ENCODE assay signal across 13 cellular contexts in genomic region chr10:69220041-69220451, GRCh38. TPM values are rescaled to one million over a fixed set of nuclear protein-coding genes. Genes with fewer than 3 reads are reported as not detected.
DNase-seq lines count a peak whose midpoint lies in the region; ATAC-seq and TF ChIP-seq lines count a peak whose summit lies in the region.
"Had no signal": no experiment of that assay in that cellular context is flagged by ENCODE, and none has a peak within 500 bp of the region (broad histone marks: within the 10 kb centered on the region; RNA-seq: fewer than 3 reads in every experiment).

Gene HKDC1, plus strand, starts transcription at chr10:69220332. Its CDS starts 104 bp downstream, at chr10:69220436.

- TF ChIP-seq CTCF in body of pancreas (IDR thresholded peaks at IDR 0.05) (no peak), lower lobe of right lung (IDR thresholded peaks at IDR 0.05) (no peak), transverse colon (IDR thresholded peaks at IDR 0.05) (no peak), testis (IDR thresholded peaks at IDR 0.05) (no peak)

- no peaks in the 10 kb centered on the region for H3K27me3 Mint-ChIP-seq in T-helper 2 cell treated with Interferon-gamma antibody and Interleukin-4, amounts not matched to agents 5 μg/mL and 100 μg/mL, for 36 hours (ENCODE audit: low read depth)

- ATAC-seq in body of pancreas (peak; percentile 74), lower lobe of right lung (peak; percentile 57 to 61), HG02610 (IDR thresholded peaks at IDR 0.05; ENCODE audit: unreplicated experiment) (no peak)
- ATAC-seq: Panc1 had no signal

- in situ Hi-C loops in transverse colon (cut with MboI; ENCODE audit: low pct_ligation_motif_present in 1 of 4, low pct_unique_long_range_greater_than_20kb in 1 of 4, low sequenced_read_pairs in 3 of 4) = no loop called here

- H3K27ac Mint-ChIP-seq in T-helper 2 cell treated with Interferon-gamma antibody and Interleukin-4, amounts not matched to agents 5 μg/mL and 100 μg/mL, for 36 hours = peak within 1 kb of the TSS; percentile 74
- H3K27ac Mint-ChIP-seq: activated naive CD4-positive, alpha-beta T cell treated with anti-CD3 and anti-CD28 coated beads for 36 hours had no signal

- H3K4me3 ChIP-seq in body of pancreas (peak within 1 kb of the TSS in 1 of 2 donors; percentile 5), lower lobe of right lung (no peak within 1 kb of the TSS), transverse colon (no peak within 1 kb of the TSS), testis (no peak within 1 kb of the TSS)

- H3K4me3 Mint-ChIP-seq in T-helper 2 cell treated with Interferon-gamma antibody and Interleukin-4, amounts not matched to agents 5 μg/mL and 100 μg/mL, for 36 hours = no peak within 1 kb of the TSS
- H3K4me3 Mint-ChIP-seq: activated naive CD4-positive, alpha-beta T cell treated with anti-CD3 and anti-CD28 coated beads for 36 hours had no signal

- H3K27me3 ChIP-seq in body of pancreas (no peaks in the 10 kb centered on the region), lower lobe of right lung (ENCODE audit: low read depth) (no peaks in the 10 kb centered on the region), transverse colon (no peaks in the 10 kb centered on the region), testis (no peaks in the 10 kb centered on the region)

- no peaks in the 10 kb centered on the region for H3K36me3 ChIP-seq in body of pancreas (replicated peaks in 1 of 2; ENCODE audit: insufficient read depth in 1 of 2, low read depth in 2 of 2)
- H3K36me3 ChIP-seq in lower lobe of right lung = no peaks in the 10 kb centered on the region
- no peaks in the 10 kb centered on the region for H3K36me3 ChIP-seq in transverse colon
- H3K36me3 ChIP-seq in testis (ENCODE audit: low read depth, missing control alignments) = no peaks in the 10 kb centered on the region

- DNase-seq in T-helper 2 cell treated with Interferon-gamma antibody and Interleukin-4, amounts not matched to agents 5 μg/mL and 100 μg/mL, for 36 hours (ENCODE audit: low spot score) = no peak
- DNase-seq in T-helper 2 cell (no peak), body of pancreas (peak; percentile 60 to 75 (median 70)), lower lobe of right lung (no peak), transverse colon (no peak), testis (no peak), 8988T (no peak)
- DNase-seq: activated CD8-positive, alpha-beta memory T cell treated with anti-CD3 and anti-CD28 coated beads for 24 hours; activated naive CD4-positive, alpha-beta T cell treated with anti-CD3 and anti-CD28 coated beads for 36 hours; NCI-H1092 had no signal

- H3K36me3 Mint-ChIP-seq in T-helper 2 cell treated with Interferon-gamma antibody and Interleukin-4, amounts not matched to agents 5 μg/mL and 100 μg/mL, for 36 hours (ENCODE audit: low read depth) = no peaks in the 10 kb centered on the region

- TF ChIP-seq POLR2A in body of pancreas (IDR thresholded peaks at IDR 0.05) (peak; percentile 55 to 93 (median 89)), transverse colon (IDR thresholded peaks at IDR 0.05) (no peak), testis (IDR thresholded peaks at IDR 0.05) (no peak)

- TF ChIP-seq EP300 in transverse colon (IDR thresholded peaks at IDR 0.05; ENCODE audit: low read depth) = no peak

- H3K27ac ChIP-seq in body of pancreas = peak within 1 kb of the TSS; percentile 39 to 92 (median 64)
- H3K27ac ChIP-seq in lower lobe of right lung = peak within 1 kb of the TSS; percentile 31
- H3K27ac ChIP-seq in transverse colon = no peak within 1 kb of the TSS
- no peak within 1 kb of the TSS for H3K27ac ChIP-seq in testis

- peaks cover 49% of the 10 kb centered on the region for H3K4me1 Mint-ChIP-seq in T-helper 2 cell treated with Interferon-gamma antibody and Interleukin-4, amounts not matched to agents 5 μg/mL and 100 μg/mL, for 36 hours (ENCODE audit: low read depth)

- 27 to 33% methylated on average over 8 of the region's 8 CpGs for WGBS in body of pancreas, 2 donors
- 76 to 100% methylated on average over 1 to 8 of the region's 8 CpGs for WGBS in transverse colon (ENCODE audit: low coverage in 1 of 2), 2 donors
- 75 to 78% methylated on average over 8 of the region's 8 CpGs for WGBS in testis, 2 donors

- H3K9me3 ChIP-seq in body of pancreas (no peaks in the 10 kb centered on the region), lower lobe of right lung (no peaks in the 10 kb centered on the region), transverse colon (no peaks in the 10 kb centered on the region), testis (no peaks in the 10 kb centered on the region)

- no peaks in the 10 kb centered on the region for H3K9me3 Mint-ChIP-seq in T-helper 2 cell treated with Interferon-gamma antibody and Interleukin-4, amounts not matched to agents 5 μg/mL and 100 μg/mL, for 36 hours
- H3K9me3 Mint-ChIP-seq: activated naive CD4-positive, alpha-beta T cell treated with anti-CD3 and anti-CD28 coated beads for 36 hours had no signal

- intact Hi-C loops in body of pancreas (cut with DNase I) (no loop called here), lower lobe of right lung (cut with DNase I) (no loop called here), transverse colon (cut with DNase I; ENCODE audit: low total_unique reads) (no loop called here), testis (cut with DNase I; ENCODE audit: low total_unique reads) (no loop called here)

- peaks cover 11% of the 10 kb centered on the region for H3K4me1 ChIP-seq in body of pancreas
- peaks cover 30% of the 10 kb centered on the region for H3K4me1 ChIP-seq in lower lobe of right lung
- H3K4me1 ChIP-seq in transverse colon = peaks cover 16 to 37% (median 25%) of the 10 kb centered on the region in 4 donors
- H3K4me1 ChIP-seq in testis = peaks cover 10% of the 10 kb centered on the region

RNA-seq across cellular contexts. Expression of gene HKDC1, which starts in this region (rescaled TPM):
- 10 to 100 TPM in 1 of 2 donors, 1 to 10 TPM in 1; 6.7 to 13.5 TPM for total RNA-seq in body of pancreas
- total RNA-seq in lower lobe of right lung = 5.9 TPM
- total RNA-seq in transverse colon = 10 to 100 TPM in 3 of 4 donors, not detected in 1; 26.8 to 39.6 (median 28.0) TPM
- total RNA-seq in testis = 1 to 10 TPM; 1.9 to 5.4 TPM
- 4.4 TPM for polyA plus RNA-seq in testis (ENCODE audit: insufficient read depth, low read depth, low replicate concordance)
- total RNA-seq: endothelial cell of umbilical vein had no signal
- polyA plus RNA-seq: endothelial cell of umbilical vein had no signal

Comparison
In these comparisons a context has a peak if more than half of its experiments do, and no peak if none do; other contexts are left out.
1. DNase-seq: peak in body of pancreas (4 of 4); none in T-helper 2 cell treated with Interferon-gamma antibody and Interleukin-4, amounts not matched to agents 5 μg/mL and 100 μg/mL, for 36 hours (single experiment), T-helper 2 cell (0 of 5), lower lobe of right lung (single experiment), transverse colon (single experiment), testis (single experiment) and 8988T (single experiment).
2. H3K27ac ChIP-seq: peak in body of pancreas (4 of 4) and lower lobe of right lung (single experiment); none in transverse colon (0 of 4) and testis (0 of 2).
3. POLR2A ChIP-seq: peak in body of pancreas (3 of 3); none in transverse colon (single experiment) and testis (single experiment).